ENCODE assay signal across 29 cellular contexts in genomic region chr7:99642099-99642498, GRCh38. TPM values are rescaled to one million over a fixed set of nuclear protein-coding genes. Genes with fewer than 3 reads are reported as not detected.
DNase-seq lines count a peak whose midpoint lies in the region; ATAC-seq and TF ChIP-seq lines count a peak whose summit lies in the region.
"Had no signal": no experiment of that assay in that cellular context is flagged by ENCODE, and none has a peak within 500 bp of the region (broad histone marks: within the 10 kb centered on the region; RNA-seq: fewer than 3 reads in every experiment).

No MANE protein-coding gene starts in this region.

- H3K4me3 Mint-ChIP-seq in natural killer cell treated with Interleukin-12 subunit alpha and Interleukin-12 subunit beta and Interleukin-15 and Interleukin-18, amount 100 ng/mL, for 72 hours, result no peak overlapping the region
- H3K4me3 Mint-ChIP-seq in natural killer cell, result no peak overlapping the region
- H3K4me3 Mint-ChIP-seq: CD14-positive monocyte; effector memory CD8-positive, alpha-beta T cell; stimulated activated memory B cell treated with anti-CD40 and anti-IgM and Interleukin-4, amounts not matched to agents 10 μg/mL and 1 μg/mL and 100 μg/mL, for 72 hours; T-cell had no signal

- intact Hi-C loops in natural killer cell (cut with micrococcal nuclease), result no loop called here

- TF ChIP-seq CTCF in natural killer cell (IDR thresholded peaks at IDR 0.05), result no peak
- TF ChIP-seq CTCF in choroid plexus epithelial cell (conservative IDR thresholded peaks at IDR 0.05; ENCODE audit: low read depth, low read length), result no peak

- ATAC-seq in natural killer cell treated with Interleukin-12 subunit alpha and Interleukin-12 subunit beta and Interleukin-15 and Interleukin-18, amount 100 ng/mL, for 72 hours, result peak in 1 of 2 donors; percentile 24
- ATAC-seq in natural killer cell (no peak), GM18519 (IDR thresholded peaks at IDR 0.05; ENCODE audit: low FRiP score, unreplicated experiment) (no peak)
- ATAC-seq: body of pancreas; effector memory CD8-positive, alpha-beta T cell; esophagus mucosa; left cardiac atrium; stimulated activated memory B cell treated with anti-CD40 and anti-IgM and Interleukin-4, amounts not matched to agents 10 μg/mL and 1 μg/mL and 100 μg/mL, for 72 hours; T-cell had no signal

- H3K9me3 Mint-ChIP-seq in natural killer cell treated with Interleukin-12 subunit alpha and Interleukin-12 subunit beta and Interleukin-15 and Interleukin-18, amount 100 ng/mL, for 72 hours, result no peaks in the 10 kb centered on the region
- no peaks in the 10 kb centered on the region for H3K9me3 Mint-ChIP-seq in natural killer cell
- H3K9me3 Mint-ChIP-seq: effector memory CD8-positive, alpha-beta T cell; stimulated activated memory B cell treated with anti-CD40 and anti-IgM and Interleukin-4, amounts not matched to agents 10 μg/mL and 1 μg/mL and 100 μg/mL, for 72 hours; T-cell had no signal

- H3K27ac Mint-ChIP-seq in natural killer cell treated with Interleukin-12 subunit alpha and Interleukin-12 subunit beta and Interleukin-15 and Interleukin-18, amount 100 ng/mL, for 72 hours, result peak overlapping the region; percentile 7 to 20
- H3K27ac Mint-ChIP-seq in natural killer cell, result no peak overlapping the region
- H3K27ac Mint-ChIP-seq: effector memory CD8-positive, alpha-beta T cell; stimulated activated memory B cell treated with anti-CD40 and anti-IgM and Interleukin-4, amounts not matched to agents 10 μg/mL and 1 μg/mL and 100 μg/mL, for 72 hours; T-cell had no signal

- no peaks in the 10 kb centered on the region for H3K27me3 Mint-ChIP-seq in natural killer cell treated with Interleukin-12 subunit alpha and Interleukin-12 subunit beta and Interleukin-15 and Interleukin-18, amount 100 ng/mL, for 72 hours
- no peaks in the 10 kb centered on the region for H3K27me3 Mint-ChIP-seq in natural killer cell (ENCODE audit: low read depth in 2 of 2)
- H3K27me3 Mint-ChIP-seq: effector memory CD8-positive, alpha-beta T cell; stimulated activated memory B cell treated with anti-CD40 and anti-IgM and Interleukin-4, amounts not matched to agents 10 μg/mL and 1 μg/mL and 100 μg/mL, for 72 hours; T-cell had no signal

- no peak overlapping the region for H3K4me3 ChIP-seq in choroid plexus epithelial cell (ENCODE audit: low read depth, low read length)
- H3K4me3 ChIP-seq: body of pancreas, PC-9, SJCRH30, skin epidermis, thoracic aorta, vagina had no signal

- DNase-seq in natural killer cell treated with Interleukin-12 subunit alpha and Interleukin-12 subunit beta and Interleukin-15 and Interleukin-18, amount 100 ng/mL, for 72 hours (ENCODE audit: low spot score), result no peak
- DNase-seq in natural killer cell (no peak), NCI-H226 (peak; percentile 39), choroid plexus epithelial cell (ENCODE audit: low read depth) (peak; percentile 18), SIG-M5 treated with dmso at 0.1 percent for 504 hours (lab: John Stamatoyannopoulos, UW; ENCODE audit: unreplicated experiment) (no peak)
- DNase-seq in activated CD8-positive, alpha-beta memory T cell treated with anti-CD3 and anti-CD28 coated beads, Interleukin-2, amount 50 U/mL, for 4 hours, result no peak
- DNase-seq: activated CD8-positive, alpha-beta memory T cell treated with anti-CD3 and anti-CD28 coated beads, Interleukin-2, amount 50 U/mL, for 48 hours; activated naive CD4-positive, alpha-beta T cell treated with Interleukin-2 at 50 U/mL for 16 hours; body of pancreas; DMS 273 treated with DMSO at 0.1 percent for 48 hours; effector memory CD8-positive, alpha-beta T cell; GDM1; KG1; left cardiac atrium; NCI-H1092 treated with DMSO at 0.1 percent for 48 hours; NCI-H2029; NCI-H82; nucleus accumbens; SJCRH30; stimulated activated CD4-positive, alpha-beta T cell treated with anti-CD3 and anti-CD28 coated beads, Interleukin-2, amount 100 ng/mL, for 24 hours; T-cell had no signal

- peaks cover 5% of the 10 kb centered on the region for H3K36me3 Mint-ChIP-seq in natural killer cell treated with Interleukin-12 subunit alpha and Interleukin-12 subunit beta and Interleukin-15 and Interleukin-18, amount 100 ng/mL, for 72 hours
- no peaks in the 10 kb centered on the region for H3K36me3 Mint-ChIP-seq in natural killer cell

- H3K4me1 Mint-ChIP-seq in natural killer cell treated with Interleukin-12 subunit alpha and Interleukin-12 subunit beta and Interleukin-15 and Interleukin-18, amount 100 ng/mL, for 72 hours (ENCODE audit: low read depth in 2 of 2), result peaks cover 7 to 8% of the 10 kb centered on the region in 2 donors
- H3K4me1 Mint-ChIP-seq in natural killer cell, result peaks cover 0 to 5% of the 10 kb centered on the region in 2 donors
- H3K4me1 Mint-ChIP-seq: stimulated activated memory B cell treated with anti-CD40 and anti-IgM and Interleukin-4, amounts not matched to agents 10 μg/mL and 1 μg/mL and 100 μg/mL, for 72 hours had no signal

RNA-seq across cellular contexts. Expression of gene ZSCAN25, which starts 25.4 kb away (rescaled TPM):
- 10 to 100 TPM; 26.5 to 33.3 TPM for total RNA-seq in natural killer cell treated with Interleukin-12 subunit alpha and Interleukin-12 subunit beta and Interleukin-15 and Interleukin-18, amount 100 ng/mL, for 72 hours
- total RNA-seq in natural killer cell, result 10 to 100 TPM; 24.4 to 37.4 (median 27.8) TPM

RNA-seq across cellular contexts. Expression of gene CYP3A5, which starts 37.7 kb away (rescaled TPM):
- total RNA-seq in natural killer cell treated with Interleukin-12 subunit alpha and Interleukin-12 subunit beta and Interleukin-15 and Interleukin-18, amount 100 ng/mL, for 72 hours, result not detected
- total RNA-seq in natural killer cell, result under 1 TPM in 1 of 3 donors, not detected in 2; 0.14 TPM

RNA-seq across cellular contexts. Expression of gene TMEM225B, which starts 44.0 kb away (rescaled TPM):
- total RNA-seq in natural killer cell treated with Interleukin-12 subunit alpha and Interleukin-12 subunit beta and Interleukin-15 and Interleukin-18, amount 100 ng/mL, for 72 hours, result 1 to 10 TPM in 1 of 2 donors, under 1 TPM in 1; 0.78 to 1.1 TPM
- 1 to 10 TPM; 1.4 to 2.5 (median 2.0) TPM for total RNA-seq in natural killer cell

Comparison
In these comparisons a context has a peak if more than half of its experiments do, and no peak if none do; other contexts are left out.
1. H3K27ac Mint-ChIP-seq: peak in natural killer cell treated with Interleukin-12 subunit alpha and Interleukin-12 subunit beta and Interleukin-15 and Interleukin-18, amount 100 ng/mL, for 72 hours (2 of 2); none in natural killer cell (0 of 2).
2. DNase-seq: peak in NCI-H226 (single experiment) and choroid plexus epithelial cell (single experiment); none in natural killer cell treated with Interleukin-12 subunit alpha and Interleukin-12 subunit beta and Interleukin-15 and Interleukin-18, amount 100 ng/mL, for 72 hours (single experiment), natural killer cell (single experiment), activated CD8-positive, alpha-beta memory T cell treated with anti-CD3 and anti-CD28 coated beads, Interleukin-2, amount 50 U/mL, for 4 hours (single experiment) and SIG-M5 treated with dmso at 0.1 percent for 504 hours (single experiment).